ENCODE assay signal across 1 cellular context in the genomic region with DNA sequence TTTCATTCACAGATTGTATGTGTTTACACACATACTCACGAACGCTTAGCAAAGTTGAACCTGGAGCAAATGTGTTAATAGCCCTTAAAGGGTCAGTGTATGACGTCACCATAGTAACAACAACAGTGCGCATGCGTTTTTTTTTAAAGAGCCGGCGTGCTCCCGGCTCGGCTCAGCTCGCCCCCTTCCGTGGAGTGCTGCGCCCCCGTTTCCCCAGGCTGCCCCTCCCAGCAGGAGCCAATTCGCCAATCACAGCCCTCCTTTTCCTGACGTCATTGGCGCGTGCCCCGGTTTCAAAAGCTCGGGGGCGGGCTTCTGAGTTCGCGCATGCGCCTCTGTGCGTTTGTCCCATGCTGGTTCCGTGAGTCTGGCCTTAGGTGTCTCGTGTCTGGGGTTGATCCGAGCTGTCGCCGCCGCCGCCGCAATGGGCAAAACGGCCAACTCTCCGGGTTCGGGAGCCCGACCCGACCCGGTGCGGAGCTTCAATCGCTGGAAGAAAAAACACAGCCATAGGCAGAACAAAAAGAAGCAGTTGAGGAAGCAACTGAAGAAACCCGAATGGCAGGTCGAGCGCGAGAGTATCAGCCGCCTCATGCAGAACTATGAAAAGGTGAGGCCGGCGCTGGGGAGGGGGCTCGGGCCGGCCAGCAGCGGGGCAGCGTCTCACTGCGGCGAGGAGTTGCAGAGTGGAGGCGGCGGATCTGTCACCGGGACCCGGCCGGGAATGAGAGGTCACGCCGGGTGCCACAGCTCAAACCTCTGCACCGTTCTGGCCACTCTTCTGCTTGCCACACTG.
TF ChIP-seq lines count a peak whose summit lies in the region.

A gene (plus strand): TSS at position 340 of the 796 bp plus-strand sequence. CDS start 85 bp downstream, at position 425.

TF ChIP-seq in HepG2, 621 proteins besides CTCF, POLR2A, EP300 and RAD21 (continued from another document and continues in another):
- TF ChIP-seq KMT2B (CRISPR knock-in tag; IDR thresholded peaks at IDR 0.05) (peak; percentile 73; the same call in 1 of the 2 replicates), SAP130 (CRISPR knock-in tag; IDR thresholded peaks at IDR 0.05; ENCODE audit: low read depth) (peak; percentile 93), ZMYM4 (CRISPR knock-in tag; IDR thresholded peaks at IDR 0.05) (peak; percentile 98), THYN1 (CRISPR knock-in tag; IDR thresholded peaks at IDR 0.05; ENCODE audit: borderline replicate concordance, low read depth) (0 out of 2 replicates have a peak, but pooled peaks have one; percentile 43), RBFOX2 (IDR thresholded peaks at IDR 0.05; ENCODE audit: low read depth, low read length) (peak; percentile 70), KDM5A (IDR thresholded peaks at IDR 0.05; ENCODE audit: borderline replicate concordance, low read length) (peak; percentile 68; the same call in 1 of the 2 replicates), ZNF605 (CRISPR knock-in tag; IDR thresholded peaks at IDR 0.05) (peak; percentile 77), HOXA9 (CRISPR knock-in tag; IDR thresholded peaks at IDR 0.05; ENCODE audit: borderline replicate concordance) (peak; percentile 19; the same call in 1 of the 2 replicates), ZFP41 (CRISPR knock-in tag; IDR thresholded peaks at IDR 0.05; ENCODE audit: borderline replicate concordance) (no peak), BORCS8-MEF2B (CRISPR knock-in tag; IDR thresholded peaks at IDR 0.05) (peak; percentile 68), CEBPG (CRISPR knock-in tag; IDR thresholded peaks at IDR 0.05) (0 out of 2 replicates have a peak, but pooled peaks have one; percentile 32), ZNF546 (CRISPR knock-in tag; conservative IDR thresholded peaks at IDR 0.05) (no peak), KDM2A (CRISPR knock-in tag; IDR thresholded peaks at IDR 0.05; ENCODE audit: borderline replicate concordance, low read depth) (peak; percentile 65; the same call in 1 of the 2 replicates), MAZ (IDR thresholded peaks at IDR 0.05; ENCODE audit: borderline replicate concordance, low read depth, low read length) (peak; percentile 96), MAZ (CRISPR knock-in tag; IDR thresholded peaks at IDR 0.05; ENCODE audit: low read depth) (peak; percentile 72; the same call in 1 of the 2 replicates), ZC3H13 (CRISPR knock-in tag; IDR thresholded peaks at IDR 0.05) (0 out of 2 replicates have a peak, but pooled peaks have one; percentile 31), ZNF367 (CRISPR knock-in tag; IDR thresholded peaks at IDR 0.05; ENCODE audit: borderline replicate concordance) (peak; percentile 97; the same call in 1 of the 2 replicates)
- TF ChIP-seq, protein P1, sequence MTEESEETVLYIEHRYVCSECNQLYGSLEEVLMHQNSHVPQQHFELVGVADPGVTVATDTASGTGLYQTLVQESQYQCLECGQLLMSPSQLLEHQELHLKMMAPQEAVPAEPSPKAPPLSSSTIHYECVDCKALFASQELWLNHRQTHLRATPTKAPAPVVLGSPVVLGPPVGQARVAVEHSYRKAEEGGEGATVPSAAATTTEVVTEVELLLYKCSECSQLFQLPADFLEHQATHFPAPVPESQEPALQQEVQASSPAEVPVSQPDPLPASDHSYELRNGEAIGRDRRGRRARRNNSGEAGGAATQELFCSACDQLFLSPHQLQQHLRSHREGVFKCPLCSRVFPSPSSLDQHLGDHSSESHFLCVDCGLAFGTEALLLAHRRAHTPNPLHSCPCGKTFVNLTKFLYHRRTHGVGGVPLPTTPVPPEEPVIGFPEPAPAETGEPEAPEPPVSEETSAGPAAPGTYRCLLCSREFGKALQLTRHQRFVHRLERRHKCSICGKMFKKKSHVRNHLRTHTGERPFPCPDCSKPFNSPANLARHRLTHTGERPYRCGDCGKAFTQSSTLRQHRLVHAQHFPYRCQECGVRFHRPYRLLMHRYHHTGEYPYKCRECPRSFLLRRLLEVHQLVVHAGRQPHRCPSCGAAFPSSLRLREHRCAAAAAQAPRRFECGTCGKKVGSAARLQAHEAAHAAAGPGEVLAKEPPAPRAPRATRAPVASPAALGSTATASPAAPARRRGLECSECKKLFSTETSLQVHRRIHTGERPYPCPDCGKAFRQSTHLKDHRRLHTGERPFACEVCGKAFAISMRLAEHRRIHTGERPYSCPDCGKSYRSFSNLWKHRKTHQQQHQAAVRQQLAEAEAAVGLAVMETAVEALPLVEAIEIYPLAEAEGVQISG (CRISPR knock-in tag; IDR thresholded peaks at IDR 0.05): peak; percentile 71
- TF ChIP-seq, protein P2, sequence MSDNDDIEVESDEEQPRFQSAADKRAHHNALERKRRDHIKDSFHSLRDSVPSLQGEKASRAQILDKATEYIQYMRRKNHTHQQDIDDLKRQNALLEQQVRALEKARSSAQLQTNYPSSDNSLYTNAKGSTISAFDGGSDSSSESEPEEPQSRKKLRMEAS (IDR thresholded peaks at IDR 0.05): peak; percentile 82
- TF ChIP-seq, protein P3, sequence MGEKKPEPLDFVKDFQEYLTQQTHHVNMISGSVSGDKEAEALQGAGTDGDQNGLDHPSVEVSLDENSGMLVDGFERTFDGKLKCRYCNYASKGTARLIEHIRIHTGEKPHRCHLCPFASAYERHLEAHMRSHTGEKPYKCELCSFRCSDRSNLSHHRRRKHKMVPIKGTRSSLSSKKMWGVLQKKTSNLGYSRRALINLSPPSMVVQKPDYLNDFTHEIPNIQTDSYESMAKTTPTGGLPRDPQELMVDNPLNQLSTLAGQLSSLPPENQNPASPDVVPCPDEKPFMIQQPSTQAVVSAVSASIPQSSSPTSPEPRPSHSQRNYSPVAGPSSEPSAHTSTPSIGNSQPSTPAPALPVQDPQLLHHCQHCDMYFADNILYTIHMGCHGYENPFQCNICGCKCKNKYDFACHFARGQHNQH (CRISPR knock-in tag; IDR thresholded peaks at IDR 0.05): peak; percentile 79; the same call in 1 of the 2 replicates
- TF ChIP-seq, protein P4, sequence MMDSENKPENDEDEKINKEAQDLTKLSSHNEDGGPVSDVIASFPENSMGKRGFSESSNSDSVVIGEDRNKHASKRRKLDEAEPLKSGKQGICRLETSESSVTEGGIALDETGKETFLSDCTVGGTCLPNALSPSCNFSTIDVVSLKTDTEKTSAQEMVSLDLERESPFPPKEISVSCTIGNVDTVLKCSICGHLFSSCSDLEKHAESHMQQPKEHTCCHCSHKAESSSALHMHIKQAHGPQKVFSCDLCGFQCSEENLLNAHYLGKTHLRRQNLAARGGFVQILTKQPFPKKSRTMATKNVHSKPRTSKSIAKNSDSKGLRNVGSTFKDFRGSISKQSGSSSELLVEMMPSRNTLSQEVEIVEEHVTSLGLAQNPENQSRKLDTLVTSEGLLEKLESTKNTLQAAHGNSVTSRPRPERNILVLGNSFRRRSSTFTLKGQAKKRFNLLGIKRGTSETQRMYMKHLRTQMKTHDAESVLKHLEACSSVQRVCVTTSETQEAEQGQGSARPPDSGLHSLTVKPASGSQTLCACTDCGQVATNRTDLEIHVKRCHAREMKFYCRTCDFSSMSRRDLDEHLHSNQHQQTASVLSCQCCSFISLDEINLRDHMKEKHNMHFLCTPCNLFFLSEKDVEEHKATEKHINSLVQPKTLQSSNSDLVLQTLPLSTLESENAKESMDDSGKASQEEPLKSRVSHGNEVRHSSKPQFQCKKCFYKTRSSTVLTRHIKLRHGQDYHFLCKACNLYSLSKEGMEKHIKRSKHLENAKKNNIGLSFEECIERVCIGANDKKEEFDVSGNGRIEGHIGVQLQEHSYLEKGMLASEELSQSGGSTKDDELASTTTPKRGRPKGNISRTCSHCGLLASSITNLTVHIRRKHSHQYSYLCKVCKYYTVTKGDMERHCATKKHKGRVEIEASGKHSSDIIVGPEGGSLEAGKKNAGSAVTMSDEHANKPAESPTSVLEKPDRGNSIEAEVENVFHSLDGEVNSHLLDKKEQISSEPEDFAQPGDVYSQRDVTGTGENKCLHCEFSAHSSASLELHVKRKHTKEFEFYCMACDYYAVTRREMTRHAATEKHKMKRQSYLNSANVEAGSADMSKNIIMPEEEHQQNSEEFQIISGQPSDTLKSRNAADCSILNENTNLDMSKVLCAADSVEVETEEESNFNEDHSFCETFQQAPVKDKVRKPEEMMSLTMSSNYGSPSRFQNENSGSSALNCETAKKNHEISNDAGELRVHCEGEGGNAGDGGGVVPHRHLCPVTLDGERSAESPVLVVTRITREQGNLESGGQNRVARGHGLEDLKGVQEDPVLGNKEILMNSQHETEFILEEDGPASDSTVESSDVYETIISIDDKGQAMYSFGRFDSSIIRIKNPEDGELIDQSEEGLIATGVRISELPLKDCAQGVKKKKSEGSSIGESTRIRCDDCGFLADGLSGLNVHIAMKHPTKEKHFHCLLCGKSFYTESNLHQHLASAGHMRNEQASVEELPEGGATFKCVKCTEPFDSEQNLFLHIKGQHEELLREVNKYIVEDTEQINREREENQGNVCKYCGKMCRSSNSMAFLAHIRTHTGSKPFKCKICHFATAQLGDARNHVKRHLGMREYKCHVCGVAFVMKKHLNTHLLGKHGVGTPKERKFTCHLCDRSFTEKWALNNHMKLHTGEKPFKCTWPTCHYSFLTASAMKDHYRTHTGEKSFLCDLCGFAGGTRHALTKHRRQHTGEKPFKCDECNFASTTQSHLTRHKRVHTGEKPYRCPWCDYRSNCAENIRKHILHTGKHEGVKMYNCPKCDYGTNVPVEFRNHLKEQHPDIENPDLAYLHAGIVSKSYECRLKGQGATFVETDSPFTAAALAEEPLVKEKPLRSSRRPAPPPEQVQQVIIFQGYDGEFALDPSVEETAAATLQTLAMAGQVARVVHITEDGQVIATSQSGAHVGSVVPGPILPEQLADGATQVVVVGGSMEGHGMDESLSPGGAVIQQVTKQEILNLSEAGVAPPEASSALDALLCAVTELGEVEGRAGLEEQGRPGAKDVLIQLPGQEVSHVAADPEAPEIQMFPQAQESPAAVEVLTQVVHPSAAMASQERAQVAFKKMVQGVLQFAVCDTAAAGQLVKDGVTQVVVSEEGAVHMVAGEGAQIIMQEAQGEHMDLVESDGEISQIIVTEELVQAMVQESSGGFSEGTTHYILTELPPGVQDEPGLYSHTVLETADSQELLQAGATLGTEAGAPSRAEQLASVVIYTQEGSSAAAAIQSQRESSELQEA (CRISPR knock-in tag; IDR thresholded peaks at IDR 0.05; ENCODE audit: not compliant biosample characterization): no peak
- TF ChIP-seq, protein P5, sequence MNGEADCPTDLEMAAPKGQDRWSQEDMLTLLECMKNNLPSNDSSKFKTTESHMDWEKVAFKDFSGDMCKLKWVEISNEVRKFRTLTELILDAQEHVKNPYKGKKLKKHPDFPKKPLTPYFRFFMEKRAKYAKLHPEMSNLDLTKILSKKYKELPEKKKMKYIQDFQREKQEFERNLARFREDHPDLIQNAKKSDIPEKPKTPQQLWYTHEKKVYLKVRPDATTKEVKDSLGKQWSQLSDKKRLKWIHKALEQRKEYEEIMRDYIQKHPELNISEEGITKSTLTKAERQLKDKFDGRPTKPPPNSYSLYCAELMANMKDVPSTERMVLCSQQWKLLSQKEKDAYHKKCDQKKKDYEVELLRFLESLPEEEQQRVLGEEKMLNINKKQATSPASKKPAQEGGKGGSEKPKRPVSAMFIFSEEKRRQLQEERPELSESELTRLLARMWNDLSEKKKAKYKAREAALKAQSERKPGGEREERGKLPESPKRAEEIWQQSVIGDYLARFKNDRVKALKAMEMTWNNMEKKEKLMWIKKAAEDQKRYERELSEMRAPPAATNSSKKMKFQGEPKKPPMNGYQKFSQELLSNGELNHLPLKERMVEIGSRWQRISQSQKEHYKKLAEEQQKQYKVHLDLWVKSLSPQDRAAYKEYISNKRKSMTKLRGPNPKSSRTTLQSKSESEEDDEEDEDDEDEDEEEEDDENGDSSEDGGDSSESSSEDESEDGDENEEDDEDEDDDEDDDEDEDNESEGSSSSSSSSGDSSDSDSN (CRISPR knock-in tag; IDR thresholded peaks at IDR 0.05): peak; percentile 62; the same call in 1 of the 2 replicates
- TF ChIP-seq, protein P6, sequence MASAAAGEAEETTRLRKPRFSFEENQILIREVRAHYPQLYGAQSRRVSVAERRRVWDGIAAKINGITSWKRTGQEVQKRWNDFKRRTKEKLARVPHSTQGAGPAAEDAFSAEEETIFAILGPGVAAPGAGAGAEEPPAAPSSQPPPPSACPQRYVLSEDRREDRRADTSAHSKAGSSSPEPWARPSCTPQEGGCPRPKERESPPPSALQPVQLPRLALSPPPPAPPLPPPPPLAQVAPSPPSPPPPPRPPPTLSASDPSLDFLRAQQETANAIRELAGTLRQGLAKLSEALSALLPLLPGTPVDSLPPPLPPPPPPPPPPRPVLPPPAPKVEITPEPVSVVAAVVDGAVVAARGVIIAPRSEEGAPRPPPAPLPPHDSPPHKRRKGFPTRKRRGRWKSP (CRISPR knock-in tag; IDR thresholded peaks at IDR 0.05): peak; percentile 77; the same call in 1 of the 2 replicates
- TF ChIP-seq, protein P7, sequence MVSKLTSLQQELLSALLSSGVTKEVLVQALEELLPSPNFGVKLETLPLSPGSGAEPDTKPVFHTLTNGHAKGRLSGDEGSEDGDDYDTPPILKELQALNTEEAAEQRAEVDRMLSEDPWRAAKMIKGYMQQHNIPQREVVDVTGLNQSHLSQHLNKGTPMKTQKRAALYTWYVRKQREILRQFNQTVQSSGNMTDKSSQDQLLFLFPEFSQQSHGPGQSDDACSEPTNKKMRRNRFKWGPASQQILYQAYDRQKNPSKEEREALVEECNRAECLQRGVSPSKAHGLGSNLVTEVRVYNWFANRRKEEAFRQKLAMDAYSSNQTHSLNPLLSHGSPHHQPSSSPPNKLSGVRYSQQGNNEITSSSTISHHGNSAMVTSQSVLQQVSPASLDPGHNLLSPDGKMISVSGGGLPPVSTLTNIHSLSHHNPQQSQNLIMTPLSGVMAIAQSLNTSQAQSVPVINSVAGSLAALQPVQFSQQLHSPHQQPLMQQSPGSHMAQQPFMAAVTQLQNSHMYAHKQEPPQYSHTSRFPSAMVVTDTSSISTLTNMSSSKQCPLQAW (CRISPR knock-in tag; IDR thresholded peaks at IDR 0.05): peak; percentile 54; the same call in 1 of the 2 replicates
